Comparison of ENCODE assay signal across 7 cellular contexts in genomic region chr22:41917906-41918791, GRCh38. TPM values are rescaled to one million over a fixed set of nuclear protein-coding genes. Genes with fewer than 3 reads are reported as not detected.
DNase-seq lines count a peak whose midpoint lies in the region; ATAC-seq and TF ChIP-seq lines count a peak whose summit lies in the region.

No MANE protein-coding gene starts in this region.

- TF ChIP-seq CTCF in left lung (IDR thresholded peaks at IDR 0.05): no peak
- TF ChIP-seq CTCF in GM10248 (IDR thresholded peaks at IDR 0.05; ENCODE audit: control extremely low read depth, extremely low read depth, low read depth, missing control alignments): no peak

- H3K27ac ChIP-seq in left lung: no peak overlapping the region

- H3K9me3 ChIP-seq in left lung: no peaks in the 10 kb centered on the region

- CTCF ChIA-PET in HEK293T (lab: Yijun Ruan, JAX): interaction anchor here (0.7 kb wide), 1 partner anchor 7 kb away, joined by 4 read pairs; no protein-coding TSS in a partner anchor
- CTCF ChIA-PET in GM10248 (lab: Yijun Ruan, JAX): interaction anchor here (1.3 to 11.5 kb wide), 4 partner anchors 7 to 22 kb away, joined by 4 to 229 read pairs (median 30); partner anchors contain the start of gene TNFRSF13C

- peaks cover 10 to 52% of the 10 kb centered on the region in 2 donors for H3K4me1 ChIP-seq in left lung

- peaks cover 40 to 82% of the 10 kb centered on the region in 2 donors for H3K27me3 ChIP-seq in left lung

- intact Hi-C loops in left lung (cut with DNase I): no loop called here

- H3K4me3 ChIP-seq in left lung: no peak overlapping the region

- POLR2A ChIA-PET in HEK293T (lab: Yijun Ruan, JAX): no interaction called here
- POLR2A ChIA-PET in GM10248 (lab: Yijun Ruan, JAX): interaction anchor here (1.3 to 1.7 kb wide), 2 partner anchors 10 to 29 kb away, joined by 5 to 6 read pairs; partner anchors contain the start of gene CENPM

- H3K36me3 ChIP-seq in left lung: no peaks in the 10 kb centered on the region

- peak; percentile 7 for ATAC-seq in left lung
- ATAC-seq in GM18858 (IDR thresholded peaks at IDR 0.05; ENCODE audit: unreplicated experiment): no peak
- no peak for ATAC-seq in HG02759 (IDR thresholded peaks at IDR 0.05; ENCODE audit: unreplicated experiment)

- DNase-seq in DMS153 treated with DMSO at 0.1 percent for 48 hours (lab: John Stamatoyannopoulos, UW; ENCODE audit: unreplicated experiment): peak; percentile 21
- peak; percentile 52 for DNase-seq in HEK293T (ENCODE audit: extremely low spot score)
- peak; percentile 62 for DNase-seq in UCSD-AML1 (lab: John Stamatoyannopoulos, UW; ENCODE audit: unreplicated experiment)
- DNase-seq in left lung: peak in 1 of 2 donors; percentile 67
- DNase-seq in GM10248 (ENCODE audit: extremely low spot score): no peak

TF ChIP-seq in HEK293T, 16 proteins besides CTCF, POLR2A, EP300 and RAD21:
- TF ChIP-seq CTBP1 (IDR thresholded peaks at IDR 0.05; ENCODE audit: borderline replicate concordance): no peak
TF ChIP-seq in HEK293T: peak in this region for 0.

RNA-seq across cellular contexts. Expression of gene SHISA8, which starts 3.3 kb away (rescaled TPM):
- total RNA-seq in left lung: not detected

RNA-seq across cellular contexts. Expression of gene TNFRSF13C, which starts 8.5 kb away (rescaled TPM):
- total RNA-seq in left lung: under 1 TPM; 0.15 to 0.42 TPM

RNA-seq across cellular contexts. Expression of gene CENPM, which starts 28.8 kb away (rescaled TPM):
- total RNA-seq in left lung: 10 to 100 TPM in 1 of 2 donors, 1 to 10 TPM in 1; 9.6 to 12.0 TPM

RNA-seq across cellular contexts. Expression of gene SEPTIN3, which starts 51.1 kb away (rescaled TPM):
- total RNA-seq in left lung: 1 to 10 TPM in 1 of 2 donors, under 1 TPM in 1; 0.99 to 2.0 TPM
